9 cellular contexts compared by ENCODE assay signal in genomic region chr1:145287556-145287953, GRCh38. TPM values are rescaled to one million over a fixed set of nuclear protein-coding genes. Genes with fewer than 3 reads are reported as not detected.
A peak's percentile ranks its signal among the peaks of the same experiment; 100 is the strongest.
DNase-seq lines count a peak whose midpoint lies in the region; ATAC-seq and TF ChIP-seq lines count a peak whose summit lies in the region.
"Not testable (repeated sequence)": the region's sequence is repeated elsewhere in the genome, so short reads cannot be mapped to it uniquely, and the experiment has no call there.
"Had no signal": no experiment of that assay in that cellular context is flagged by ENCODE, and none has a peak within 500 bp of the region (broad histone marks: within the 10 kb centered on the region; RNA-seq: fewer than 3 reads in every experiment).

No MANE protein-coding gene starts in this region.

- H3K36me3 Mint-ChIP-seq in T-helper 2 cell treated with Interferon-gamma antibody and Interleukin-4, amounts not matched to agents 5 μg/mL and 100 μg/mL, for 36 hours (ENCODE audit: low read depth); endothelial cell (ENCODE audit: low read depth, unreplicated experiment); progenitor cell of endocrine pancreas (ENCODE audit: insufficient read depth): not testable (repeated sequence)
- H3K36me3 Mint-ChIP-seq in stimulated activated naive B cell treated with anti-CD40 and anti-IgM and Interleukin-4, amounts not matched to agents 10 μg/mL and 1 μg/mL and 100 μg/mL, for 72 hours, result peaks cover 5 to 12% of the 10 kb centered on the region in 2 donors

- in situ Hi-C loops in KBM-7 (cut with MboI; ENCODE audit: low pct_unique_long_range_greater_than_20kb, low sequenced_read_pairs), result not testable (repeated sequence)

- not testable (repeated sequence) for ATAC-seq in stimulated activated naive B cell treated with anti-CD40 and anti-IgM and Interleukin-4, amounts not matched to agents 10 μg/mL and 1 μg/mL and 100 μg/mL, for 72 hours (replicated peaks)

- not testable (repeated sequence) for H3K36me3 ChIP-seq in kidney epithelial cell (ENCODE audit: control insufficient read depth, insufficient read depth, low read length)

- not testable (repeated sequence) for TF ChIP-seq CTCF in endothelial cell (IDR thresholded peaks at IDR 0.05; ENCODE audit: unreplicated experiment); kidney epithelial cell (IDR thresholded peaks at IDR 0.05; ENCODE audit: insufficient read depth, low read length, poor library complexity, severe bottlenecking)
- peak; percentile 29 for TF ChIP-seq CTCF in progenitor cell of endocrine pancreas (IDR thresholded peaks at IDR 0.05; ENCODE audit: unreplicated experiment)

- not testable (repeated sequence) for H3K27me3 ChIP-seq in kidney epithelial cell (ENCODE audit: control insufficient read depth, insufficient read depth, low read length)

- H3K27me3 Mint-ChIP-seq in T-helper 2 cell treated with Interferon-gamma antibody and Interleukin-4, amounts not matched to agents 5 μg/mL and 100 μg/mL, for 36 hours (ENCODE audit: low read depth); endothelial cell (ENCODE audit: unreplicated experiment); progenitor cell of endocrine pancreas; stimulated activated naive B cell treated with anti-CD40 and anti-IgM and Interleukin-4, amounts not matched to agents 10 μg/mL and 1 μg/mL and 100 μg/mL, for 72 hours: not testable (repeated sequence)

- peak overlapping the region; percentile 92 for H3K27ac Mint-ChIP-seq in T-helper 2 cell treated with Interferon-gamma antibody and Interleukin-4, amounts not matched to agents 5 μg/mL and 100 μg/mL, for 36 hours
- peak overlapping the region; percentile 62 for H3K27ac Mint-ChIP-seq in endothelial cell (ENCODE audit: unreplicated experiment)
- peak overlapping the region; percentile 94 for H3K27ac Mint-ChIP-seq in progenitor cell of endocrine pancreas
- H3K27ac Mint-ChIP-seq in stimulated activated naive B cell treated with anti-CD40 and anti-IgM and Interleukin-4, amounts not matched to agents 10 μg/mL and 1 μg/mL and 100 μg/mL, for 72 hours, result peak overlapping the region; percentile 98

- peak overlapping the region; percentile 28 for H3K4me3 ChIP-seq in kidney epithelial cell (ENCODE audit: low read depth, low read length)

- not testable (repeated sequence) for H3K4me1 Mint-ChIP-seq in T-helper 2 cell treated with Interferon-gamma antibody and Interleukin-4, amounts not matched to agents 5 μg/mL and 100 μg/mL, for 36 hours (ENCODE audit: low read depth); endothelial cell (ENCODE audit: unreplicated experiment); progenitor cell of endocrine pancreas (ENCODE audit: low read depth); stimulated activated naive B cell treated with anti-CD40 and anti-IgM and Interleukin-4, amounts not matched to agents 10 μg/mL and 1 μg/mL and 100 μg/mL, for 72 hours

- peak overlapping the region; percentile 83 for H3K4me3 Mint-ChIP-seq in T-helper 2 cell treated with Interferon-gamma antibody and Interleukin-4, amounts not matched to agents 5 μg/mL and 100 μg/mL, for 36 hours
- H3K4me3 Mint-ChIP-seq in endothelial cell (ENCODE audit: unreplicated experiment) (peak overlapping the region; percentile 94), progenitor cell of endocrine pancreas (ENCODE audit: low read depth) (peak overlapping the region; percentile 77)
- peak overlapping the region; percentile 84 to 94 for H3K4me3 Mint-ChIP-seq in stimulated activated naive B cell treated with anti-CD40 and anti-IgM and Interleukin-4, amounts not matched to agents 10 μg/mL and 1 μg/mL and 100 μg/mL, for 72 hours

- DNase-seq in COLO829 (ENCODE audit: low spot score) (peak; percentile 4), KBM-7 (peak; percentile 83), endothelial cell (ENCODE audit: low spot score) (peak; percentile 75), progenitor cell of endocrine pancreas (ENCODE audit: low spot score, unreplicated experiment) (peak; percentile 62)
- DNase-seq in T-helper 2 cell treated with Interferon-gamma antibody and Interleukin-4, amounts not matched to agents 5 μg/mL and 100 μg/mL, for 36 hours (ENCODE audit: low spot score), result peak; percentile 60
- DNase-seq in activated naive CD4-positive, alpha-beta T cell (lab: John Stamatoyannopoulos, UW), result peak; percentile 70 to 73 (median 71)
- DNase-seq in kidney epithelial cell (ENCODE audit: low read depth), result not testable (repeated sequence)
- peak; percentile 71 for DNase-seq in stimulated activated naive B cell treated with anti-CD40 and anti-IgM and Interleukin-4, amounts not matched to agents 10 μg/mL and 1 μg/mL and 100 μg/mL, for 72 hours

- not testable (repeated sequence) for H3K9me3 Mint-ChIP-seq in T-helper 2 cell treated with Interferon-gamma antibody and Interleukin-4, amounts not matched to agents 5 μg/mL and 100 μg/mL, for 36 hours; endothelial cell (ENCODE audit: unreplicated experiment); progenitor cell of endocrine pancreas (ENCODE audit: low read depth); stimulated activated naive B cell treated with anti-CD40 and anti-IgM and Interleukin-4, amounts not matched to agents 10 μg/mL and 1 μg/mL and 100 μg/mL, for 72 hours

RNA-seq across cellular contexts. Expression of gene PPIAL4D, which starts 45.6 kb away (rescaled TPM):
- total RNA-seq in endothelial cell (ENCODE audit: unreplicated experiment), result not detected
- not detected in 2 replicates for total RNA-seq in kidney epithelial cell
- not detected in 2 replicates for total RNA-seq in progenitor cell of endocrine pancreas
- total RNA-seq: skeletal muscle tissue had no signal
